ENCODE assay signal across 7 cellular contexts in genomic region chr16:48318630-48319029, GRCh38.
DNase-seq lines count a peak whose midpoint lies in the region; ATAC-seq, FAIRE-seq and TF ChIP-seq lines count a peak whose summit lies in the region.

No MANE protein-coding gene starts in this region.

- H3K27ac ChIP-seq in small intestine (ENCODE audit: low read depth in 1 of 2, low read length in 1 of 2), result peak overlapping the region in 1 of 2 donors; percentile 48

- peak overlapping the region; percentile 59 for H3K4me3 Mint-ChIP-seq in T-helper 2 cell treated with Interferon-gamma antibody and Interleukin-4, amounts not matched to agents 5 μg/mL and 100 μg/mL, for 36 hours
- H3K4me3 Mint-ChIP-seq in osteocyte (ENCODE audit: unreplicated experiment), result no peak overlapping the region

- peaks cover 5% of the 10 kb centered on the region for H3K9me3 Mint-ChIP-seq in T-helper 2 cell treated with Interferon-gamma antibody and Interleukin-4, amounts not matched to agents 5 μg/mL and 100 μg/mL, for 36 hours
- H3K9me3 Mint-ChIP-seq in osteocyte (ENCODE audit: unreplicated experiment), result no peaks in the 10 kb centered on the region

- FAIRE-seq in small intestine (lab: Jason Lieb, UNC), result no peak

- peak; percentile 7 for DNase-seq in T-helper 2 cell treated with Interferon-gamma antibody and Interleukin-4, amounts not matched to agents 5 μg/mL and 100 μg/mL, for 36 hours (ENCODE audit: low spot score)
- DNase-seq in fibroblast of gingiva (ENCODE audit: low read depth) (peak; percentile 51), small intestine (peak; percentile 17), osteocyte (ENCODE audit: extremely low spot score, unreplicated experiment) (no peak)

- H3K9me3 ChIP-seq in small intestine (ENCODE audit: control insufficient read depth, low read depth), result no peaks in the 10 kb centered on the region

- no peaks in the 10 kb centered on the region for H3K27me3 Mint-ChIP-seq in T-helper 2 cell treated with Interferon-gamma antibody and Interleukin-4, amounts not matched to agents 5 μg/mL and 100 μg/mL, for 36 hours (ENCODE audit: low read depth)
- H3K27me3 Mint-ChIP-seq in osteocyte (ENCODE audit: unreplicated experiment), result no peaks in the 10 kb centered on the region

- H3K36me3 Mint-ChIP-seq in T-helper 2 cell treated with Interferon-gamma antibody and Interleukin-4, amounts not matched to agents 5 μg/mL and 100 μg/mL, for 36 hours (ENCODE audit: low read depth), result peaks cover 37% of the 10 kb centered on the region
- peaks cover 25% of the 10 kb centered on the region for H3K36me3 Mint-ChIP-seq in osteocyte (ENCODE audit: unreplicated experiment)

- no peak for TF ChIP-seq CTCF in osteocyte (IDR thresholded peaks at IDR 0.05)

- H3K27me3 ChIP-seq in small intestine (ENCODE audit: control insufficient read depth in 2 of 2, insufficient read depth in 2 of 2, low read length in 2 of 2), result no peaks in the 10 kb centered on the region

- peak overlapping the region; percentile 77 for H3K27ac Mint-ChIP-seq in T-helper 2 cell treated with Interferon-gamma antibody and Interleukin-4, amounts not matched to agents 5 μg/mL and 100 μg/mL, for 36 hours
- no peak overlapping the region for H3K27ac Mint-ChIP-seq in osteocyte (ENCODE audit: unreplicated experiment)

- 42 to 86% (median 73%) methylated on average over 4 of the region's 4 CpGs for WGBS in small intestine, 3 donors

- H3K36me3 ChIP-seq in small intestine (ENCODE audit: control insufficient read depth in 2 of 2, insufficient read depth in 2 of 2, low read length in 2 of 2), result peaks cover 0 to 5% of the 10 kb centered on the region in 2 donors

- peaks cover 31% of the 10 kb centered on the region for H3K4me1 Mint-ChIP-seq in T-helper 2 cell treated with Interferon-gamma antibody and Interleukin-4, amounts not matched to agents 5 μg/mL and 100 μg/mL, for 36 hours (ENCODE audit: low read depth)
- H3K4me1 Mint-ChIP-seq in osteocyte (ENCODE audit: unreplicated experiment), result peaks cover 43% of the 10 kb centered on the region

- H3K4me3 ChIP-seq in small intestine (ENCODE audit: low read depth in 1 of 2, low read length in 2 of 2), result no peak overlapping the region

- H3K4me1 ChIP-seq in small intestine (ENCODE audit: control insufficient read depth in 2 of 2, insufficient read depth in 1 of 2, low read depth in 1 of 2, low read length in 1 of 2), result peaks cover 0 to 3% of the 10 kb centered on the region in 2 donors

- ATAC-seq in HG03460 (IDR thresholded peaks at IDR 0.05; ENCODE audit: unreplicated experiment) (peak; percentile 69), HG03108 (IDR thresholded peaks at IDR 0.05; ENCODE audit: unreplicated experiment) (no peak), HG03175 (IDR thresholded peaks at IDR 0.05; ENCODE audit: unreplicated experiment) (no peak)
